ENCODE assay signal across 8 cellular contexts in the genomic region with DNA sequence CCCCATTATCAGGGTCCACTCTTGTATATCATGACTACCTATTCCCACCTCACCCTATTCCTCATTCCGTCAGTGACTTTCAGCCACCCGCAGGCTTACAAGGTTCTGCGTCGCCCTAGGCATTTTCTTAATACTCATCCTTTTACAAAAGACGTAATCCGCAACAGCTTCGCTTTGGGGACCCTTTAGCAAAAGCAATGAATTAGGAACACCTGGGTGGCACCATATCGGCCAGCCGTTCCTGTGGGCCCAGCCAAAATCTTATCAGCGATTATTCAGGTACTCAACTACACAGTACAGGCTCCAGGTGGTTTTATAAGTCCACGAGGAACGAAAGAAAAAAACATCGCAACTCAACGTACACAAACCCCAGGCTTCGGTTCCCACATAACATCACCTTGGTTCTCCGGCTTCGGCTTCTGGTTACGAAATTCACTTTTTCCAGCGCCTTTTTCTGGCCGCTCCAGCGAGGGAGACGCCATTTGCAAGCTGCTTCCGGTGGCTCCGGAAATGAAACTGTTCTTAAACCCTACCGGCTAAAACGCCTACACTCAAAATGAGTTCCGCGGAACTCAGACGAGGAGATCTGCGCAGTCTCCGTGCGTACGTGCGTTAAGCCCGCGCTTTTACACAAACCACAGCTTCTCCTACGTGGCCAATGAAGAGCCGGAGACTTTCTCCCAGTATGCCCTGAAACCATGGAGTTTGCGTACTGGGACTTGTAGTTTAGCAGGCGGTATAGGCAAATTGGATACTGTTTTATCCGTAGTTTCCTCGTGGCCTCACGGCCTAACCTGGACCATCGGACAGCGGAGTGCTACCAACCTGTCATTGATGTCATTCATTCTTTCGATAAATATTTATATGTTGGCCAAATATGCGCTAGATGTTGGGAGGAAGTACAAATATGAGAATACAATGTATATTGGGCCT. TPM values are rescaled to one million over a fixed set of nuclear protein-coding genes. Genes with fewer than 3 reads are reported as not detected.
DNase-seq lines count a peak whose midpoint lies in the region; ATAC-seq and TF ChIP-seq lines count a peak whose summit lies in the region.

A gene (minus strand): TSS at position 494 of the 933 bp plus-strand sequence. CDS start 12 bp downstream, at position 482.

- DNase-seq in DMS 273 treated with DMSO at 0.1 percent for 48 hours (lab: John Stamatoyannopoulos, UW) (peak; percentile 84), PC-3 (peak; percentile 98), activated T-cell treated with anti-CD3 and anti-CD28 coated beads for 48 hours (ENCODE audit: low read depth) (peak; percentile 79), epithelial cell of esophagus (ENCODE audit: low read depth) (peak; percentile 99)
- peak; percentile 69 to 79 for DNase-seq in stimulated activated CD8-positive, alpha-beta memory T cell treated with anti-CD3 and anti-CD28 coated beads, Interleukin-4, amount 100 ng/mL, for 1 hour (ENCODE audit: low read depth in 2 of 2, low spot score in 1 of 2)

- BruUV-seq in PC-3 (replicated peaks; lab: Mats Ljungman, UMichigan), result TSS peak; percentile 81

- peaks cover 17% of the 10 kb centered on the region; the same call in 1 of the 2 replicates for H3K36me3 ChIP-seq in PC-3 (ENCODE audit: low read depth, low read length)

- H3K9me3 ChIP-seq in PC-3 (ENCODE audit: low read length) (no peaks in the 10 kb centered on the region), mononuclear cell (ENCODE audit: low read depth, low read length) (no peaks in the 10 kb centered on the region)

- POLR2A ChIA-PET in PC-3 (lab: Charles Lee; ENCODE audit: unreplicated experiment), result interaction anchor here (0.6 to 1.1 kb wide), 2 partner anchors 31 to 1252 kb away, joined by 3 to 5 read pairs; a partner anchor contains a TSS

- TF ChIP-seq EP300 in Ishikawa (IDR thresholded peaks at IDR 0.05; ENCODE audit: borderline replicate concordance), result 0 out of 2 replicates have a peak, but pooled peaks have one; percentile 33

- H3K9me2 ChIP-seq in PC-3 (replicated peaks; ENCODE audit: low read length), result no peaks in the 10 kb centered on the region

- ATAC-seq in GM21576 (IDR thresholded peaks at IDR 0.05; ENCODE audit: unreplicated experiment), result peak; percentile 97
- peak; percentile 97 for ATAC-seq in PC-3

- H3K4me2 ChIP-seq in PC-3 (ENCODE audit: low read length), result peak within 1 kb of the TSS; percentile 92

- peaks cover 21% of the 10 kb centered on the region for H4K20me1 ChIP-seq in PC-3 (ENCODE audit: low read length)

- peak within 1 kb of the TSS; percentile 87 for H3K4me3 ChIP-seq in PC-3 (ENCODE audit: low read length)
- H3K4me3 ChIP-seq in epithelial cell of esophagus (ENCODE audit: low read length), result peak within 1 kb of the TSS; percentile 95
- H3K4me3 ChIP-seq in mononuclear cell (ENCODE audit: low read length), result peak within 1 kb of the TSS; percentile 89

- H3K4me1 ChIP-seq in PC-3 (ENCODE audit: insufficient read depth, low read length), result peaks cover 16% of the 10 kb centered on the region; the same call in 1 of the 2 replicates
- peaks cover 20% of the 10 kb centered on the region for H3K4me1 ChIP-seq in mononuclear cell (ENCODE audit: insufficient read depth, low read length)

- no peaks in the 10 kb centered on the region for H3K27me3 ChIP-seq in PC-3 (ENCODE audit: low read length)
- H3K27me3 ChIP-seq in mononuclear cell (ENCODE audit: insufficient read depth, low read length), result no peaks in the 10 kb centered on the region

- H3K79me2 ChIP-seq in PC-3 (ENCODE audit: low read length), result peaks cover 48% of the 10 kb centered on the region

- intact Hi-C loops in PC-3 (cut with micrococcal nuclease), result loop anchor here (5.0 kb wide), 1 partner anchor 836 kb away; a partner anchor contains a TSS

- H3K27ac ChIP-seq in PC-3 (ENCODE audit: low read length), result 0 out of 2 replicates have a peak within 1 kb of the TSS, but pooled peaks have one; percentile 16

- H2AFZ ChIP-seq in PC-3 (ENCODE audit: low read length), result peak within 1 kb of the TSS; percentile 93

- TF ChIP-seq CTCF in PC-3 (conservative IDR thresholded peaks at IDR 0.05; ENCODE audit: low read depth, low read length) (no peak), epithelial cell of esophagus (IDR thresholded peaks at IDR 0.05; ENCODE audit: insufficient read depth, low read depth, low read length, missing control alignments) (no peak)

- TF ChIP-seq RAD21 in Ishikawa (IDR thresholded peaks at IDR 0.05; ENCODE audit: low read depth), result no peak

- CTCF ChIA-PET in PC-3 (lab: Charles Lee), result interaction anchor here (0.6 to 0.9 kb wide), 2 partner anchors 27 to 520 kb away, joined by 3 to 4 read pairs; a partner anchor contains a TSS

- H3F3A ChIP-seq in PC-3 (ENCODE audit: low read length, unreplicated experiment), result no peaks in the 10 kb centered on the region

- peak within 1 kb of the TSS; percentile 86 for H3K9ac ChIP-seq in PC-3 (ENCODE audit: low read length)

TF ChIP-seq in Ishikawa, 13 proteins besides CTCF, POLR2A, EP300 and RAD21:
- TF ChIP-seq TAF1 (IDR thresholded peaks at IDR 0.05; ENCODE audit: low read depth), result peak; percentile 99
- no peak for TF ChIP-seq ZBTB7A (IDR thresholded peaks at IDR 0.05; ENCODE audit: low read depth)
- TF ChIP-seq NFIC (IDR thresholded peaks at IDR 0.05), result 0 out of 2 replicates have a peak, but pooled peaks have one; percentile 41
- TF ChIP-seq CREB1 (IDR thresholded peaks at IDR 0.05; ENCODE audit: low read depth), result no peak; the same call in 1 of the 2 replicates
- TF ChIP-seq FOXM1 (IDR thresholded peaks at IDR 0.05; ENCODE audit: borderline replicate concordance, low read depth), result peak; percentile 64
- peak; percentile 89 for TF ChIP-seq TCF12 (IDR thresholded peaks at IDR 0.05; ENCODE audit: low read depth)
- TF ChIP-seq YY1 (IDR thresholded peaks at IDR 0.05; ENCODE audit: low read depth), result peak; percentile 96
- TF ChIP-seq, protein P1, sequence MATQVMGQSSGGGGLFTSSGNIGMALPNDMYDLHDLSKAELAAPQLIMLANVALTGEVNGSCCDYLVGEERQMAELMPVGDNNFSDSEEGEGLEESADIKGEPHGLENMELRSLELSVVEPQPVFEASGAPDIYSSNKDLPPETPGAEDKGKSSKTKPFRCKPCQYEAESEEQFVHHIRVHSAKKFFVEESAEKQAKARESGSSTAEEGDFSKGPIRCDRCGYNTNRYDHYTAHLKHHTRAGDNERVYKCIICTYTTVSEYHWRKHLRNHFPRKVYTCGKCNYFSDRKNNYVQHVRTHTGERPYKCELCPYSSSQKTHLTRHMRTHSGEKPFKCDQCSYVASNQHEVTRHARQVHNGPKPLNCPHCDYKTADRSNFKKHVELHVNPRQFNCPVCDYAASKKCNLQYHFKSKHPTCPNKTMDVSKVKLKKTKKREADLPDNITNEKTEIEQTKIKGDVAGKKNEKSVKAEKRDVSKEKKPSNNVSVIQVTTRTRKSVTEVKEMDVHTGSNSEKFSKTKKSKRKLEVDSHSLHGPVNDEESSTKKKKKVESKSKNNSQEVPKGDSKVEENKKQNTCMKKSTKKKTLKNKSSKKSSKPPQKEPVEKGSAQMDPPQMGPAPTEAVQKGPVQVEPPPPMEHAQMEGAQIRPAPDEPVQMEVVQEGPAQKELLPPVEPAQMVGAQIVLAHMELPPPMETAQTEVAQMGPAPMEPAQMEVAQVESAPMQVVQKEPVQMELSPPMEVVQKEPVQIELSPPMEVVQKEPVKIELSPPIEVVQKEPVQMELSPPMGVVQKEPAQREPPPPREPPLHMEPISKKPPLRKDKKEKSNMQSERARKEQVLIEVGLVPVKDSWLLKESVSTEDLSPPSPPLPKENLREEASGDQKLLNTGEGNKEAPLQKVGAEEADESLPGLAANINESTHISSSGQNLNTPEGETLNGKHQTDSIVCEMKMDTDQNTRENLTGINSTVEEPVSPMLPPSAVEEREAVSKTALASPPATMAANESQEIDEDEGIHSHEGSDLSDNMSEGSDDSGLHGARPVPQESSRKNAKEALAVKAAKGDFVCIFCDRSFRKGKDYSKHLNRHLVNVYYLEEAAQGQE (IDR thresholded peaks at IDR 0.05; ENCODE audit: low read depth), result no peak
- TF ChIP-seq, protein P2, sequence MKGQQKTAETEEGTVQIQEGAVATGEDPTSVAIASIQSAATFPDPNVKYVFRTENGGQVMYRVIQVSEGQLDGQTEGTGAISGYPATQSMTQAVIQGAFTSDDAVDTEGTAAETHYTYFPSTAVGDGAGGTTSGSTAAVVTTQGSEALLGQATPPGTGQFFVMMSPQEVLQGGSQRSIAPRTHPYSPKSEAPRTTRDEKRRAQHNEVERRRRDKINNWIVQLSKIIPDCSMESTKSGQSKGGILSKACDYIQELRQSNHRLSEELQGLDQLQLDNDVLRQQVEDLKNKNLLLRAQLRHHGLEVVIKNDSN (IDR thresholded peaks at IDR 0.05), result peak; percentile 69
- TF ChIP-seq EGR1 (IDR thresholded peaks at IDR 0.05), result peak; percentile 67
- 0 out of 2 replicates have a peak, but pooled peaks have one; percentile 4 for TF ChIP-seq CEBPB (IDR thresholded peaks at IDR 0.05)
- peak; percentile 52 for TF ChIP-seq TEAD4 (IDR thresholded peaks at IDR 0.05)
- TF ChIP-seq, protein P3, sequence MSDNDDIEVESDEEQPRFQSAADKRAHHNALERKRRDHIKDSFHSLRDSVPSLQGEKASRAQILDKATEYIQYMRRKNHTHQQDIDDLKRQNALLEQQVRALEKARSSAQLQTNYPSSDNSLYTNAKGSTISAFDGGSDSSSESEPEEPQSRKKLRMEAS (IDR thresholded peaks at IDR 0.05), result peak; percentile 95

RNA-seq across cellular contexts. Expression of the gene that starts here (rescaled TPM):
- total RNA-seq in PC-3 (2014; rRNA removed) (49.9 and 68.4 TPM in 2 replicates), mononuclear cell (141 TPM)

Comparison
In these comparisons a context has a peak if more than half of its experiments do, and no peak if none do; other contexts are left out.
1. Peak in every context shown above with its lines: DNase-seq, ATAC-seq, H3K4me3 ChIP-seq and H3K27ac ChIP-seq.